Comparison of ENCODE assay signal across 9 cellular contexts in genomic region chr6:42099340-42100028, GRCh38. TPM values are rescaled to one million over a fixed set of nuclear protein-coding genes. Genes with fewer than 3 reads are reported as not detected.
DNase-seq lines count a peak whose midpoint lies in the region; ATAC-seq and TF ChIP-seq lines count a peak whose summit lies in the region.
"Had no signal": no experiment of that assay in that cellular context is flagged by ENCODE, and none has a peak within 500 bp of the region (broad histone marks: within the 10 kb centered on the region; RNA-seq: fewer than 3 reads in every experiment).

No MANE protein-coding gene starts in this region.

- H3K36me3 Mint-ChIP-seq in activated T-helper 2 cell treated with anti-CD3 and anti-CD28 coated beads, Interferon-gamma antibody, Interleukin-2, Interleukin-4, amounts not matched to agents 10 μg/mL and 5 μg/mL and 100 μg/mL, durations not matched to agents 14 hours and 24 hours and 36 hours (ENCODE audit: low read depth): no peaks in the 10 kb centered on the region

- H3K27ac ChIP-seq in left ventricle myocardium inferior (replicated peaks) (peak overlapping the region; percentile 63), lower lobe of right lung (peak overlapping the region; percentile 66), upper lobe of left lung (peak overlapping the region; percentile 57 to 85 (median 70)), tibial artery (no peak overlapping the region)

- H3K4me3 Mint-ChIP-seq in activated T-helper 2 cell treated with anti-CD3 and anti-CD28 coated beads, Interferon-gamma antibody, Interleukin-2, Interleukin-4, amounts not matched to agents 10 μg/mL and 5 μg/mL and 100 μg/mL, durations not matched to agents 14 hours and 24 hours and 36 hours (ENCODE audit: low read depth): peak overlapping the region; percentile 24

- H3K36me3 ChIP-seq in left ventricle myocardium inferior (no peaks in the 10 kb centered on the region), lower lobe of right lung (no peaks in the 10 kb centered on the region), upper lobe of left lung (no peaks in the 10 kb centered on the region), tibial artery (peaks cover 0 to 3% (median 0%) of the 10 kb centered on the region in 3 donors)

- TF ChIP-seq CTCF in left ventricle myocardium inferior (IDR thresholded peaks at IDR 0.05; ENCODE audit: borderline replicate concordance) (no peak), lower lobe of right lung (IDR thresholded peaks at IDR 0.05) (no peak), upper lobe of left lung (IDR thresholded peaks at IDR 0.05) (no peak), tibial artery (IDR thresholded peaks at IDR 0.05) (no peak)

- peaks cover 3% of the 10 kb centered on the region for H3K27me3 ChIP-seq in left ventricle myocardium inferior (ENCODE audit: low read depth)
- no peaks in the 10 kb centered on the region for H3K27me3 ChIP-seq in lower lobe of right lung (ENCODE audit: low read depth)
- peaks cover 0 to 3% (median 0%) of the 10 kb centered on the region in 4 donors for H3K27me3 ChIP-seq in upper lobe of left lung
- H3K27me3 ChIP-seq in tibial artery: peaks cover 0 to 8% of the 10 kb centered on the region in 2 donors

- peak in 1 of 4 donors; percentile 30 for TF ChIP-seq POLR2A in upper lobe of left lung (IDR thresholded peaks at IDR 0.05)

- ATAC-seq in Right ventricle myocardium inferior: no peak
- ATAC-seq in lower lobe of right lung: peak; percentile 81 to 86
- peak; percentile 70 to 80 for ATAC-seq in upper lobe of left lung (ENCODE audit: low FRiP score in 2 of 2)
- no peak for ATAC-seq in HG03097 (IDR thresholded peaks at IDR 0.05; ENCODE audit: low FRiP score, unreplicated experiment)

- intact Hi-C loops in left ventricle myocardium inferior (cut with micrococcal nuclease): no loop called here
- intact Hi-C loops in Right ventricle myocardium inferior (cut with DNase I): loop anchor here (5.0 kb wide), 1 partner anchor 32 kb away; no protein-coding TSS in a partner anchor
- intact Hi-C loops in activated T-helper 2 cell treated with anti-CD3 and anti-CD28 coated beads, Interferon-gamma antibody, Interleukin-2, Interleukin-4, amounts not matched to agents 10 μg/mL and 5 μg/mL and 100 μg/mL, durations not matched to agents 14 hours and 24 hours and 36 hours (cut with micrococcal nuclease): no loop called here
- intact Hi-C loops in lower lobe of right lung (cut with DNase I): no loop called here
- intact Hi-C loops in tibial artery (cut with DNase I; ENCODE audit: low total_unique reads): no loop called here

- DNase-seq in left ventricle myocardium inferior: no peak
- DNase-seq in Right ventricle myocardium inferior (ENCODE audit: missing footprints): no peak
- DNase-seq in activated T-helper 2 cell treated with anti-CD3 and anti-CD28 coated beads, Interferon-gamma antibody, Interleukin-2, Interleukin-4, amounts not matched to agents 10 μg/mL and 5 μg/mL and 100 μg/mL, durations not matched to agents 14 hours and 24 hours and 36 hours (ENCODE audit: low spot score): no peak
- DNase-seq in lower lobe of right lung: peak; percentile 85
- DNase-seq in upper lobe of left lung: peak in 1 of 2 donors; percentile 92
- no peak for DNase-seq in NCI-H345 treated with DMSO at 0.1 percent for 48 hours (lab: John Stamatoyannopoulos, UW; ENCODE audit: unreplicated experiment)
- DNase-seq in tibial artery: no peak

- peak in 1 of 4 donors; percentile 28 for TF ChIP-seq EP300 in upper lobe of left lung (IDR thresholded peaks at IDR 0.05)

- H3K4me1 ChIP-seq in left ventricle myocardium inferior: peaks cover 44% of the 10 kb centered on the region
- peaks cover 52% of the 10 kb centered on the region for H3K4me1 ChIP-seq in lower lobe of right lung
- H3K4me1 ChIP-seq in upper lobe of left lung: peaks cover 30 to 53% (median 34%) of the 10 kb centered on the region in 4 donors
- H3K4me1 ChIP-seq in tibial artery: peaks cover 0 to 16% (median 4%) of the 10 kb centered on the region in 4 donors

- peaks cover 28% of the 10 kb centered on the region for H3K4me1 Mint-ChIP-seq in activated T-helper 2 cell treated with anti-CD3 and anti-CD28 coated beads, Interferon-gamma antibody, Interleukin-2, Interleukin-4, amounts not matched to agents 10 μg/mL and 5 μg/mL and 100 μg/mL, durations not matched to agents 14 hours and 24 hours and 36 hours (ENCODE audit: low read depth)

- no peaks in the 10 kb centered on the region for H3K9me3 Mint-ChIP-seq in activated T-helper 2 cell treated with anti-CD3 and anti-CD28 coated beads, Interferon-gamma antibody, Interleukin-2, Interleukin-4, amounts not matched to agents 10 μg/mL and 5 μg/mL and 100 μg/mL, durations not matched to agents 14 hours and 24 hours and 36 hours

- H3K27me3 Mint-ChIP-seq in activated T-helper 2 cell treated with anti-CD3 and anti-CD28 coated beads, Interferon-gamma antibody, Interleukin-2, Interleukin-4, amounts not matched to agents 10 μg/mL and 5 μg/mL and 100 μg/mL, durations not matched to agents 14 hours and 24 hours and 36 hours (ENCODE audit: low read depth): no peaks in the 10 kb centered on the region

- H3K4me3 ChIP-seq in left ventricle myocardium inferior: no peak overlapping the region
- no peak overlapping the region for H3K4me3 ChIP-seq in lower lobe of right lung
- no peak overlapping the region for H3K4me3 ChIP-seq in upper lobe of left lung
- H3K4me3 ChIP-seq in tibial artery: no peak overlapping the region

- peak overlapping the region; percentile 92 for H3K27ac Mint-ChIP-seq in activated T-helper 2 cell treated with anti-CD3 and anti-CD28 coated beads, Interferon-gamma antibody, Interleukin-2, Interleukin-4, amounts not matched to agents 10 μg/mL and 5 μg/mL and 100 μg/mL, durations not matched to agents 14 hours and 24 hours and 36 hours

- 51% methylated on average over 12 to 13 of the region's 13 CpGs for WGBS in upper lobe of left lung, 2 donors

- no peaks in the 10 kb centered on the region for H3K9me3 ChIP-seq in left ventricle myocardium inferior (replicated peaks)
- H3K9me3 ChIP-seq in lower lobe of right lung: no peaks in the 10 kb centered on the region
- no peaks in the 10 kb centered on the region for H3K9me3 ChIP-seq in upper lobe of left lung
- H3K9me3 ChIP-seq in tibial artery: no peaks in the 10 kb centered on the region

RNA-seq across cellular contexts. Expression of gene C6orf132, which starts 42.9 kb away (rescaled TPM):
- total RNA-seq in left ventricle myocardium inferior (1.4 TPM), Right ventricle myocardium inferior (2.0 TPM), lower lobe of right lung (13.5 TPM), upper lobe of left lung (10 to 100 TPM in 5 of 6 donors, 1 to 10 TPM in 1; 9.4 to 26.3 (median 17.0) TPM)
- total RNA-seq in activated T-helper 2 cell treated with anti-CD3 and anti-CD28 coated beads, Interferon-gamma antibody, Interleukin-2, Interleukin-4, amounts not matched to agents 10 μg/mL and 5 μg/mL and 100 μg/mL, durations not matched to agents 14 hours and 24 hours and 36 hours: 0.09 and 0.23 TPM in 2 replicates
- total RNA-seq: SK-MEL-5 had no signal

RNA-seq across cellular contexts. Expression of gene TAF8, which starts 49.2 kb away (rescaled TPM):
- total RNA-seq in left ventricle myocardium inferior (28.5 TPM), Right ventricle myocardium inferior (31.5 TPM), lower lobe of right lung (35.1 TPM), upper lobe of left lung (10 to 100 TPM; 23.0 to 67.1 (median 34.4) TPM)
- total RNA-seq in activated T-helper 2 cell treated with anti-CD3 and anti-CD28 coated beads, Interferon-gamma antibody, Interleukin-2, Interleukin-4, amounts not matched to agents 10 μg/mL and 5 μg/mL and 100 μg/mL, durations not matched to agents 14 hours and 24 hours and 36 hours: 38.8 and 41.9 TPM in 2 replicates

Comparison
In these comparisons a context has a peak if more than half of its experiments do, and no peak if none do; other contexts are left out.
1. H3K27ac ChIP-seq: peak in left ventricle myocardium inferior (single experiment), lower lobe of right lung (single experiment) and upper lobe of left lung (4 of 4); none in tibial artery (0 of 2).
2. ATAC-seq: peak in lower lobe of right lung (2 of 2) and upper lobe of left lung (2 of 2); none in Right ventricle myocardium inferior (single experiment) and HG03097 (single experiment).